ENCODE assay signal across 8 cellular contexts in genomic region chr4:2755821-2756690, GRCh38.
DNase-seq lines count a peak whose midpoint lies in the region; ATAC-seq and TF ChIP-seq lines count a peak whose summit lies in the region.

TNIP2 (minus strand) TSS chr4:2756336; CDS start chr4:2756289, 47 bp downstream.

- CTCF ChIA-PET in AG04449 (lab: Yijun Ruan, JAX), result interaction anchor here (1.1 to 2.2 kb wide), 5 partner anchors 8 to 222 kb away, joined by 3 to 7 read pairs (median 4); no protein-coding TSS in a partner anchor

- POLR2A ChIA-PET in AG04449 (lab: Yijun Ruan, JAX), result interaction anchor here (1.0 kb wide), 1 partner anchor 187 kb away, joined by 3 read pairs; no protein-coding TSS in a partner anchor

- H3K4me3 Mint-ChIP-seq in memory B cell, result peak within 1 kb of the TSS; percentile 88

- peak within 1 kb of the TSS; percentile 80 for H3K27ac Mint-ChIP-seq in memory B cell

- ATAC-seq in HG03135 (IDR thresholded peaks at IDR 0.05; ENCODE audit: unreplicated experiment) (peak; percentile 56), memory B cell (ENCODE audit: low read depth) (peak; percentile 81)

- H3K27me3 ChIP-seq in effector memory CD4-positive, alpha-beta T cell (replicated peaks; ENCODE audit: control insufficient read depth, insufficient read depth, low read length, poor library complexity, severe bottlenecking), result no peaks in the 10 kb centered on the region

- peaks cover 5% of the 10 kb centered on the region for H3K36me3 Mint-ChIP-seq in memory B cell

- H3K4me3 ChIP-seq in AG04449 (ENCODE audit: low read depth, low read length), result peak within 1 kb of the TSS; percentile 83
- peak within 1 kb of the TSS; percentile 77 for H3K4me3 ChIP-seq in effector memory CD4-positive, alpha-beta T cell (ENCODE audit: insufficient read depth, low read depth, low read length, poor library complexity, severe bottlenecking)

- H3K9me3 ChIP-seq in effector memory CD4-positive, alpha-beta T cell (ENCODE audit: control insufficient read depth, low read length), result no peaks in the 10 kb centered on the region

- peaks cover 6% of the 10 kb centered on the region for H3K36me3 ChIP-seq in effector memory CD4-positive, alpha-beta T cell (ENCODE audit: control insufficient read depth, insufficient read depth, low read length)

- TF ChIP-seq POLR2A in GM18526 (IDR thresholded peaks at IDR 0.05; ENCODE audit: extremely low read depth, insufficient read length), result peak; percentile 81

- peaks cover 14% of the 10 kb centered on the region for H3K4me1 ChIP-seq in effector memory CD4-positive, alpha-beta T cell (ENCODE audit: control insufficient read depth, insufficient read depth, low read length, poor library complexity, severe bottlenecking)

- H3K4me1 Mint-ChIP-seq in memory B cell, result peaks cover 20% of the 10 kb centered on the region

- H3K27ac ChIP-seq in effector memory CD4-positive, alpha-beta T cell (ENCODE audit: insufficient read depth, low read length, poor library complexity, severe bottlenecking), result peak within 1 kb of the TSS; percentile 82

- DNase-seq in AG04449 (ENCODE audit: low read depth, low spot score), result no peak
- peak; percentile 87 for DNase-seq in NCI-H69 (lab: John Stamatoyannopoulos, UW)
- DNase-seq in activated CD8-positive, alpha-beta memory T cell treated with anti-CD3 and anti-CD28 coated beads for 24 hours, result peak; percentile 91
- DNase-seq in effector memory CD4-positive, alpha-beta T cell, result peak; percentile 67 to 74 (median 71)
- peak; percentile 68 to 74 for DNase-seq in memory B cell (ENCODE audit: low spot score in 2 of 2)
- peak; percentile 39 for DNase-seq in stimulated activated CD8-positive, alpha-beta memory T cell treated with anti-CD3 and anti-CD28 coated beads, Interleukin-12 subunit alpha, Interleukin-12 subunit beta, amount 100 ng/mL, for 24 hours (ENCODE audit: extremely low read depth)

- H3K9me3 Mint-ChIP-seq in memory B cell, result no peaks in the 10 kb centered on the region

- H3K27me3 Mint-ChIP-seq in memory B cell, result no peaks in the 10 kb centered on the region

- peak; percentile 26 for TF ChIP-seq CTCF in AG04449 (IDR thresholded peaks at IDR 0.05; ENCODE audit: insufficient read depth, low read length, missing control alignments)
